ENCODE assay signal across 1 cellular context in genomic region chr10:123147635-123148413, GRCh38.
TF ChIP-seq lines count a peak whose summit lies in the region.

TSS of gene HMX2 (plus strand) at chr10:123148136. CDS start at chr10:123148379, 243 bp downstream.

TF ChIP-seq in HepG2, 621 proteins besides CTCF, POLR2A, EP300 and RAD21 (continued from another document and continues in another):
- TF ChIP-seq ZNF609 (CRISPR knock-in tag; IDR thresholded peaks at IDR 0.05; ENCODE audit: borderline replicate concordance) (no peak), RNF2 (conservative IDR thresholded peaks at IDR 0.05; ENCODE audit: low read depth) (0 out of 2 replicates have a peak, but pooled peaks have one; percentile 22), NR2F1 (CRISPR knock-in tag; IDR thresholded peaks at IDR 0.05) (no peak), ZNF33A (CRISPR knock-in tag; IDR thresholded peaks at IDR 0.05; ENCODE audit: borderline replicate concordance) (no peak), MBNL3 (CRISPR knock-in tag; conservative IDR thresholded peaks at IDR 0.05) (no peak), ZNF616 (CRISPR knock-in tag; IDR thresholded peaks at IDR 0.05; ENCODE audit: low read depth) (no peak), NR2C2 (CRISPR knock-in tag; IDR thresholded peaks at IDR 0.05; ENCODE audit: borderline replicate concordance) (peak; percentile 18; the same call in 1 of the 2 replicates), THYN1 (CRISPR knock-in tag; IDR thresholded peaks at IDR 0.05; ENCODE audit: borderline replicate concordance, low read depth) (no peak), SIN3B (IDR thresholded peaks at IDR 0.05; ENCODE audit: low read length) (no peak), ZNF597 (CRISPR knock-in tag; IDR thresholded peaks at IDR 0.05) (no peak), HMGXB3 (CRISPR knock-in tag; IDR thresholded peaks at IDR 0.05; ENCODE audit: borderline replicate concordance) (no peak), POLR2AphosphoS5 (IDR thresholded peaks at IDR 0.05; ENCODE audit: low read depth, low read length) (no peak), ZNF788 (CRISPR knock-in tag; IDR thresholded peaks at IDR 0.05; ENCODE audit: borderline replicate concordance) (no peak), BRD4 (CRISPR knock-in tag; IDR thresholded peaks at IDR 0.05) (no peak), U2AF1 (optimal IDR thresholded peaks at IDR 0.05; ENCODE audit: low read depth, low read length) (no peak), RFX5 (IDR thresholded peaks at IDR 0.05; ENCODE audit: low read depth, low read length) (no peak), PPARG (CRISPR knock-in tag; conservative IDR thresholded peaks at IDR 0.05) (no peak), PAX8 (CRISPR knock-in tag; IDR thresholded peaks at IDR 0.05; ENCODE audit: borderline replicate concordance) (no peak), CC2D1A (CRISPR knock-in tag; IDR thresholded peaks at IDR 0.05) (no peak), MEF2D (CRISPR knock-in tag; IDR thresholded peaks at IDR 0.05) (no peak), ZMAT5 (CRISPR knock-in tag; IDR thresholded peaks at IDR 0.05; ENCODE audit: borderline replicate concordance, low read depth) (no peak), FUBP1 (CRISPR knock-in tag; IDR thresholded peaks at IDR 0.05; ENCODE audit: borderline replicate concordance) (no peak), ZNF816 (CRISPR knock-in tag; IDR thresholded peaks at IDR 0.05; ENCODE audit: borderline replicate concordance) (no peak), TCF7 (IDR thresholded peaks at IDR 0.05; ENCODE audit: low read depth) (no peak), KDM2A (CRISPR knock-in tag; IDR thresholded peaks at IDR 0.05; ENCODE audit: borderline replicate concordance, low read depth) (peak; percentile 42; the same call in 1 of the 2 replicates), TFDP1 (CRISPR knock-in tag; IDR thresholded peaks at IDR 0.05; ENCODE audit: borderline replicate concordance) (peak; percentile 74; the same call in 1 of the 2 replicates), MAZ (IDR thresholded peaks at IDR 0.05; ENCODE audit: borderline replicate concordance, low read depth, low read length) (no peak), MAZ (CRISPR knock-in tag; IDR thresholded peaks at IDR 0.05; ENCODE audit: low read depth) (no peak), ZNF83 (CRISPR knock-in tag; IDR thresholded peaks at IDR 0.05; ENCODE audit: borderline replicate concordance) (no peak), EZH2 (conservative IDR thresholded peaks at IDR 0.05; ENCODE audit: low read depth, low read length) (no peak), ZNF878 (CRISPR knock-in tag; IDR thresholded peaks at IDR 0.05) (0 out of 2 replicates have a peak, but pooled peaks have one; percentile 54), ONECUT2 (CRISPR knock-in tag; IDR thresholded peaks at IDR 0.05) (no peak), ZNF275 (CRISPR knock-in tag; IDR thresholded peaks at IDR 0.05; ENCODE audit: borderline replicate concordance) (no peak), DNMT1 (CRISPR knock-in tag; IDR thresholded peaks at IDR 0.05) (no peak), NFATC3 (CRISPR knock-in tag; IDR thresholded peaks at IDR 0.05) (no peak), THRA (CRISPR knock-in tag; IDR thresholded peaks at IDR 0.05; ENCODE audit: borderline replicate concordance) (no peak), ARNT2 (CRISPR knock-in tag; IDR thresholded peaks at IDR 0.05; ENCODE audit: low read depth) (0 out of 2 replicates have a peak, but pooled peaks have one; percentile 52), ZSCAN29 (CRISPR knock-in tag; conservative IDR thresholded peaks at IDR 0.05) (no peak), ZNF496 (CRISPR knock-in tag; IDR thresholded peaks at IDR 0.05; ENCODE audit: insufficient replicate concordance) (no peak), JUNB (CRISPR knock-in tag; IDR thresholded peaks at IDR 0.05; ENCODE audit: borderline replicate concordance) (no peak), HNF1B (CRISPR knock-in tag; IDR thresholded peaks at IDR 0.05) (no peak), ZBTB38 (CRISPR knock-in tag; IDR thresholded peaks at IDR 0.05) (no peak), MXD1 (CRISPR knock-in tag; IDR thresholded peaks at IDR 0.05) (peak; percentile 30; the same call in 1 of the 2 replicates), FOXP1 (IDR thresholded peaks at IDR 0.05) (no peak), FOXP1 (CRISPR knock-in tag; IDR thresholded peaks at IDR 0.05) (no peak), ZNF589 (CRISPR knock-in tag; conservative IDR thresholded peaks at IDR 0.05) (no peak)
